ENCODE assay signal across 18 cellular contexts in the genomic region with DNA sequence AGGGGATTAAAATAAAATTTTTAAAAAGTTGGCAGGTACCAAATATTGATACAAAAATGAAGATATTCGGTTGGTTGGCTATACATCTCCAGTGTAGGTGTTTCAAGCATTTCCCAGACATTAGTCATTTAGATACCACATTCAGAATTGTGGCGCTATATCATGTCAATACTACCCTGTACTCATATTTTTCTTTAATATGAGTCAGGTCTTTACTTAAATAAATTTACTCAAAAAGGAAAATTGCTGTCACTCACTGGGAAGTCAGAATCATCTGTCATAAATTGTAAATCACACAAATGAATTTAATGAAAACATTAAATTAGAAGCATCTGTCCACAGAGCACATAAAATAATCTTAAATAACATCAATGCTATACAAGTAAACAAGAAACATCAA.
DNase-seq lines count a peak whose midpoint lies in the region; ATAC-seq, FAIRE-seq and TF ChIP-seq lines count a peak whose summit lies in the region.
"Had no signal": no experiment of that assay in that cellular context is flagged by ENCODE, and none has a peak within 500 bp of the region (broad histone marks: within the 10 kb centered on the region; RNA-seq: fewer than 3 reads in every experiment).

No MANE protein-coding gene starts in this region.

- H3K27ac ChIP-seq in A549 (no peak overlapping the region), aorta (ENCODE audit: low read depth in 1 of 2, low read length in 2 of 2) (no peak overlapping the region)
- H3K27ac ChIP-seq: parathyroid adenoma, tibial nerve had no signal

- peak; percentile 90 for FAIRE-seq in A549 (lab: Jason Lieb, UNC)
- FAIRE-seq in endometrium (lab: Jason Lieb, UNC), result peak; percentile 51

- H3K4me1 ChIP-seq in A549, result 0 out of 3 replicates have a peak, but pooled peaks cover 4% of the 10 kb centered on the region
- no peaks in the 10 kb centered on the region for H3K4me1 ChIP-seq in aorta (ENCODE audit: control insufficient read depth in 1 of 2, insufficient read depth in 2 of 2, low read length in 2 of 2)
- H3K4me1 ChIP-seq: parathyroid adenoma, tibial nerve had no signal

- TF ChIP-seq EP300 in A549 (IDR thresholded peaks at IDR 0.05), result no peak

- H3K9me3 ChIP-seq in A549, result no peaks in the 10 kb centered on the region
- no peaks in the 10 kb centered on the region for H3K9me3 ChIP-seq in T-helper 17 cell (ENCODE audit: control insufficient read depth, low read length, poor library complexity, severe bottlenecking)
- no peaks in the 10 kb centered on the region for H3K9me3 ChIP-seq in aorta (ENCODE audit: control insufficient read depth, low read length)
- H3K9me3 ChIP-seq: tibial nerve had no signal

- ATAC-seq in A549 (no peak), T-helper 17 cell (no peak), GM21360 (IDR thresholded peaks at IDR 0.05; ENCODE audit: unreplicated experiment) (no peak), aorta (ENCODE audit: low FRiP score) (no peak)
- ATAC-seq: HCT116 had no signal

- POLR2A ChIA-PET in A549 (lab: Yijun Ruan, JAX), result no interaction called here

- H3K27me3 ChIP-seq in aorta (ENCODE audit: control insufficient read depth in 1 of 2, insufficient read depth in 2 of 2, low read length in 1 of 2), result no peaks in the 10 kb centered on the region
- H3K27me3 ChIP-seq: tibial nerve had no signal

- TF ChIP-seq POLR2A in A549 (IDR thresholded peaks at IDR 0.05; ENCODE audit: low read length), result no peak

- H3K4me2 ChIP-seq in A549, result no peak overlapping the region

- H3K27ac Mint-ChIP-seq in T-helper 17 cell, result peak overlapping the region; percentile 97

- no peak overlapping the region for H3K4me3 Mint-ChIP-seq in T-helper 17 cell

- H3K4me1 Mint-ChIP-seq in T-helper 17 cell, result peaks cover 15% of the 10 kb centered on the region

- CTCF ChIA-PET in A549 (lab: Yijun Ruan, JAX), result no interaction called here

- peaks cover 2% of the 10 kb centered on the region for H3K36me3 Mint-ChIP-seq in T-helper 17 cell (ENCODE audit: low read depth)

- intact Hi-C loops in aorta (cut with DNase I), result no loop called here

- no peaks in the 10 kb centered on the region for H3K36me3 ChIP-seq in aorta (ENCODE audit: control insufficient read depth in 1 of 2, insufficient read depth in 2 of 2, low read length in 1 of 2)
- H3K36me3 ChIP-seq: tibial nerve had no signal

- TF ChIP-seq RAD21 in A549 (conservative IDR thresholded peaks at IDR 0.05 in 1 of 2, IDR thresholded peaks at IDR 0.05 in 1 of 2), result no peak

- DNase-seq in A549 (ENCODE audit: low read depth in 1 of 2, low spot score in 1 of 2), result no peak
- DNase-seq in EL, result peak; percentile 37
- DNase-seq in T-helper 17 cell, result no peak
- DNase-seq in NCI-H748 (lab: John Stamatoyannopoulos, UW; ENCODE audit: unreplicated experiment), result no peak
- DNase-seq in NCI-H1436 (lab: John Stamatoyannopoulos, UW), result no peak
- DNase-seq in aorta, result no peak
- DNase-seq: activated CD4-positive, alpha-beta T cell treated with anti-CD3 and anti-CD28 coated beads for 48 hours; effector memory CD4-positive, alpha-beta T cell; NCI-H226; NK-92 treated with Interleukin-12 subunit alpha and Interleukin-12 subunit beta, amount 100 ng/mL, for 24 hours; Right ventricle myocardium superior; T-helper 9 cell had no signal

- H3K4me3 ChIP-seq in A549 (no peak overlapping the region), aorta (ENCODE audit: low read length in 2 of 2) (no peak overlapping the region)
- H3K4me3 ChIP-seq: tibial nerve had no signal

- no peaks in the 10 kb centered on the region for H3K27me3 Mint-ChIP-seq in T-helper 17 cell
- H3K27me3 Mint-ChIP-seq: central memory CD8-positive, alpha-beta T cell had no signal

- 40% methylated on average over 2 of the region's 2 CpGs for WGBS in A549 (ENCODE audit: missing lambda C conversion rate)
- WGBS in aorta, 2 donors, result 80 to 87% methylated on average over 2 of the region's 2 CpGs

- no peak for TF ChIP-seq CTCF in A549 (IDR thresholded peaks at IDR 0.05)

TF ChIP-seq in A549, 52 proteins besides CTCF, POLR2A, EP300 and RAD21:
- no peak for TF ChIP-seq HOXB5 (CRISPR knock-in tag; IDR thresholded peaks at IDR 0.05)
- TF ChIP-seq JUN (IDR thresholded peaks at IDR 0.05), result no peak
- no peak for TF ChIP-seq ESRRA (IDR thresholded peaks at IDR 0.05; ENCODE audit: borderline replicate concordance, low read length)
